Comparison of ENCODE assay signal across 9 cellular contexts in the genomic region with DNA sequence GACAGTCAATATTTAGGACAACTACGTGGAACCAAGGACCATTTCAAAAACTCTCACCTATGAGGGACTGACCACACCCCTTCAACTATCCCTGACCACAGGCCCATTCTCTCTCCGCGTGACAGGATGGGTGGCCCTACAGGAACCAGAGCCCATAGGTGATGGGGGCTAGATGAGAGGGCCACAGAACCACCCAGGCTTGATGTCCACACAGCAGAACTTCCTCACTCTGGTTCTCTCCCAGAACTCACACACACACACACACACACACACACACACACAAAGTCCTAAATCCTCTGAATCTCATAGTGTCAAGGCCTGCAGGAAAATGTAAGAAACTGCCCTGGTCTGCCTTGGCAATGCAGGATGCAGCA. TPM values are rescaled to one million over a fixed set of nuclear protein-coding genes. Genes with fewer than 3 reads are reported as not detected.
A peak's percentile ranks its signal among the peaks of the same experiment; 100 is the strongest.
DNase-seq lines count a peak whose midpoint lies in the region; ATAC-seq and TF ChIP-seq lines count a peak whose summit lies in the region.
"Had no signal": no experiment of that assay in that cellular context is flagged by ENCODE, and none has a peak within 500 bp of the region (broad histone marks: within the 10 kb centered on the region; RNA-seq: fewer than 3 reads in every experiment).

No MANE protein-coding gene starts in this region.

- peak overlapping the region; percentile 81 for H3K4me3 Mint-ChIP-seq in CD8-positive, alpha-beta T cell
- H3K4me3 Mint-ChIP-seq in neural progenitor cell = peak overlapping the region; percentile 89

- POLR2A ChIA-PET in CD8-positive, alpha-beta T cell (lab: Charles Lee) = interaction anchor here (0.7 to 2.9 kb wide), 5 partner anchors 14 to 537 kb away, joined by 3 to 9 read pairs (median 3); partner anchors contain the start of genes CFAP20, KATNB1 and POLR2C
- POLR2A ChIA-PET in HEK293T (lab: Yijun Ruan, JAX) = interaction anchor here (1.1 to 1.2 kb wide), 2 partner anchors 130 to 263 kb away, joined by 3 to 4 read pairs; partner anchors contain the start of genes CFAP20 and KATNB1

- peaks cover 20% of the 10 kb centered on the region for H3K36me3 ChIP-seq in CD8-positive, alpha-beta T cell (ENCODE audit: insufficient read depth, low read length)
- H3K36me3 ChIP-seq in OCI-LY3 (replicated peaks; ENCODE audit: low read depth, low read length) = peaks cover 3% of the 10 kb centered on the region
- H3K36me3 ChIP-seq in effector memory CD4-positive, alpha-beta T cell (ENCODE audit: control insufficient read depth, insufficient read depth, low read length) = peaks cover 28% of the 10 kb centered on the region
- H3K36me3 ChIP-seq in neural progenitor cell = no peaks in the 10 kb centered on the region

- H3K27me3 ChIP-seq in CD8-positive, alpha-beta T cell (ENCODE audit: insufficient read depth, low read length) = no peaks in the 10 kb centered on the region
- no peaks in the 10 kb centered on the region for H3K27me3 ChIP-seq in OCI-LY3 (ENCODE audit: low read depth, low read length)
- no peaks in the 10 kb centered on the region for H3K27me3 ChIP-seq in effector memory CD4-positive, alpha-beta T cell (replicated peaks; ENCODE audit: control insufficient read depth, insufficient read depth, low read length, poor library complexity, severe bottlenecking)
- no peaks in the 10 kb centered on the region for H3K27me3 ChIP-seq in neural progenitor cell

- H3K9me3 Mint-ChIP-seq in CD8-positive, alpha-beta T cell = no peaks in the 10 kb centered on the region
- H3K9me3 Mint-ChIP-seq in neural progenitor cell = no peaks in the 10 kb centered on the region

- peaks cover 3% of the 10 kb centered on the region; the same call in 1 of the 2 replicates for H3K79me2 ChIP-seq in OCI-LY3 (ENCODE audit: low read length)
- no peaks in the 10 kb centered on the region for H3K79me2 ChIP-seq in neural progenitor cell (ENCODE audit: low read depth)

- peaks cover 64% of the 10 kb centered on the region for H3K4me1 ChIP-seq in CD8-positive, alpha-beta T cell (ENCODE audit: insufficient read depth, low read length)
- H3K4me1 ChIP-seq in OCI-LY3 (ENCODE audit: low read length) (peaks cover 17% of the 10 kb centered on the region), neural progenitor cell (peaks cover 8% of the 10 kb centered on the region)
- peaks cover 70% of the 10 kb centered on the region for H3K4me1 ChIP-seq in effector memory CD4-positive, alpha-beta T cell (ENCODE audit: control insufficient read depth, insufficient read depth, low read length, poor library complexity, severe bottlenecking)

- H3K36me3 Mint-ChIP-seq in CD8-positive, alpha-beta T cell = peaks cover 49% of the 10 kb centered on the region
- H3K36me3 Mint-ChIP-seq in neural progenitor cell = peaks cover 7% of the 10 kb centered on the region

- H3K9me3 ChIP-seq in CD8-positive, alpha-beta T cell (ENCODE audit: low read length) = no peaks in the 10 kb centered on the region
- H3K9me3 ChIP-seq in OCI-LY3 (ENCODE audit: insufficient read depth, low read length) (no peaks in the 10 kb centered on the region), neural progenitor cell (ENCODE audit: low read depth) (no peaks in the 10 kb centered on the region)
- H3K9me3 ChIP-seq in effector memory CD4-positive, alpha-beta T cell (ENCODE audit: control insufficient read depth, low read length) = no peaks in the 10 kb centered on the region

- peak overlapping the region; percentile 80 for H3K27ac Mint-ChIP-seq in CD8-positive, alpha-beta T cell
- H3K27ac Mint-ChIP-seq in neural progenitor cell = no peak overlapping the region

- peak overlapping the region; percentile 61 for H3K27ac ChIP-seq in CD8-positive, alpha-beta T cell (ENCODE audit: low read depth, low read length)
- H3K27ac ChIP-seq in OCI-LY3 (ENCODE audit: low read length) (no peak overlapping the region), neural progenitor cell (no peak overlapping the region)
- peak overlapping the region; percentile 58 for H3K27ac ChIP-seq in effector memory CD4-positive, alpha-beta T cell (ENCODE audit: insufficient read depth, low read length, poor library complexity, severe bottlenecking)

- H4K20me1 ChIP-seq in OCI-LY3 (ENCODE audit: insufficient read depth, low read length) (peaks cover 4% of the 10 kb centered on the region; the same call in 1 of the 2 replicates), neural progenitor cell (ENCODE audit: low read depth) (peaks cover 26% of the 10 kb centered on the region)

- H2AFZ ChIP-seq in OCI-LY3 (ENCODE audit: low read depth, low read length) = no peak overlapping the region
- no peak overlapping the region for H2AFZ ChIP-seq in neural progenitor cell (replicated peaks)

- peaks cover 23% of the 10 kb centered on the region for H3F3A ChIP-seq in neural progenitor cell (ENCODE audit: low read depth)

- peak overlapping the region; percentile 40 for H3K4me3 ChIP-seq in CD8-positive, alpha-beta T cell (ENCODE audit: low read depth, low read length)
- H3K4me3 ChIP-seq in OCI-LY3 (ENCODE audit: low read length) (0 out of 2 replicates have a peak overlapping the region, but pooled peaks have one; percentile 92), neural progenitor cell (peak overlapping the region; percentile 62)
- H3K4me3 ChIP-seq in effector memory CD4-positive, alpha-beta T cell (ENCODE audit: insufficient read depth, low read depth, low read length, poor library complexity, severe bottlenecking) = no peak overlapping the region

- no peak for TF ChIP-seq CTCF in CD8-positive, alpha-beta T cell (IDR thresholded peaks at IDR 0.05)
- TF ChIP-seq CTCF in OCI-LY3 (IDR thresholded peaks at IDR 0.05; ENCODE audit: low read depth, low read length) = no peak
- no peak for TF ChIP-seq CTCF in neural progenitor cell (IDR thresholded peaks at IDR 0.05)

- intact Hi-C loops in CD8-positive, alpha-beta T cell (cut with DNase I, micrococcal nuclease) = no loop called here
- intact Hi-C loops in posterior vena cava (cut with DNase I) = loop anchor here in 1 of 2 donors (10.0 kb wide), 1 partner anchor 234 kb away; no protein-coding TSS in a partner anchor

- peak overlapping the region; percentile 88 for H3K4me2 ChIP-seq in OCI-LY3 (ENCODE audit: low read length)
- H3K4me2 ChIP-seq in neural progenitor cell = peak overlapping the region; percentile 90

- H3K4me1 Mint-ChIP-seq in CD8-positive, alpha-beta T cell (ENCODE audit: low read depth) = peaks cover 62% of the 10 kb centered on the region
- peaks cover 28% of the 10 kb centered on the region for H3K4me1 Mint-ChIP-seq in neural progenitor cell

- peak overlapping the region; percentile 78; the same call in 1 of the 2 replicates for H3K9ac ChIP-seq in OCI-LY3 (ENCODE audit: low read length)
- no peak overlapping the region for H3K9ac ChIP-seq in neural progenitor cell

- H3K27me3 Mint-ChIP-seq in CD8-positive, alpha-beta T cell (ENCODE audit: low read depth) = no peaks in the 10 kb centered on the region
- peaks cover 5% of the 10 kb centered on the region for H3K27me3 Mint-ChIP-seq in neural progenitor cell (ENCODE audit: insufficient read depth, low read depth)

- no peak for DNase-seq in CD8-positive, alpha-beta T cell
- DNase-seq in effector memory CD4-positive, alpha-beta T cell = no peak
- DNase-seq in neural progenitor cell (ENCODE audit: low spot score) (no peak), HEK293T (ENCODE audit: extremely low spot score) (no peak), posterior vena cava (ENCODE audit: low spot score) (no peak)
- no peak for DNase-seq in stimulated activated CD4-positive, alpha-beta T cell treated with anti-CD3 and anti-CD28 coated beads, Interleukin-15, amount 100 ng/mL, for 24 hours
- DNase-seq: NCI-H1048 had no signal

- no peak for ATAC-seq in CD8-positive, alpha-beta T cell
- ATAC-seq in activated CD4-positive, CD25-positive, alpha-beta regulatory T cell treated with anti-CD3 and anti-CD28 coated beads, Interleukin-2, amount 50 U/mL, for 24 hours = no peak

- CTCF ChIA-PET in CD8-positive, alpha-beta T cell (lab: Charles Lee) = interaction anchor here (1.3 to 10.1 kb wide), 5 partner anchors 11 to 422 kb away, joined by 3 to 143 read pairs (median 8); no protein-coding TSS in a partner anchor
- CTCF ChIA-PET in HEK293T (lab: Yijun Ruan, JAX) = interaction anchor here (0.9 kb wide), 2 partner anchors 67 to 100 kb away, joined by 3 read pairs; no protein-coding TSS in a partner anchor

TF ChIP-seq in HEK293T, 16 proteins besides CTCF, POLR2A, EP300 and RAD21 (continues in another document):
- TF ChIP-seq CTBP1 (IDR thresholded peaks at IDR 0.05; ENCODE audit: borderline replicate concordance) (no peak), SP1 (IDR thresholded peaks at IDR 0.05) (no peak), LEF1 (IDR thresholded peaks at IDR 0.05; ENCODE audit: borderline replicate concordance) (no peak), BHLHE40 (IDR thresholded peaks at IDR 0.05; ENCODE audit: borderline replicate concordance) (no peak), ELF4 (IDR thresholded peaks at IDR 0.05) (no peak), TARDBP (IDR thresholded peaks at IDR 0.05) (no peak), PKNOX1 (IDR thresholded peaks at IDR 0.05) (no peak), FOXA1 (IDR thresholded peaks at IDR 0.05) (no peak), FOXK2 (IDR thresholded peaks at IDR 0.05) (no peak), HDGF (IDR thresholded peaks at IDR 0.05; ENCODE audit: borderline replicate concordance) (no peak), FOXM1 (IDR thresholded peaks at IDR 0.05; ENCODE audit: borderline replicate concordance) (no peak), NFRKB (IDR thresholded peaks at IDR 0.05) (no peak), ZNF384 (IDR thresholded peaks at IDR 0.05) (no peak), L3MBTL2 (conservative IDR thresholded peaks at IDR 0.05) (no peak), ARNT (IDR thresholded peaks at IDR 0.05) (no peak)

RNA-seq across cellular contexts. Expression of gene ZNF319, which starts 1.5 kb away (rescaled TPM):
- 1 to 10 TPM; 8.0 to 9.4 TPM for total RNA-seq in CD8-positive, alpha-beta T cell
- total RNA-seq in neural progenitor cell (ENCODE audit: low replicate concordance) (1.4 and 5.5 TPM in 2 replicates), posterior vena cava (1 to 10 TPM; 7.1 to 7.5 TPM)

RNA-seq across cellular contexts. Expression of gene USB1, which starts 2.2 kb away (rescaled TPM):
- 10 to 100 TPM; 24.7 to 27.9 TPM for total RNA-seq in CD8-positive, alpha-beta T cell
- 14.9 and 24.5 TPM in 2 replicates for total RNA-seq in neural progenitor cell (ENCODE audit: low replicate concordance)
- total RNA-seq in posterior vena cava = 10 to 100 TPM; 34.1 to 39.0 TPM

RNA-seq across cellular contexts. Expression of gene MMP15, which starts 26.6 kb away (rescaled TPM):
- total RNA-seq in CD8-positive, alpha-beta T cell = under 1 TPM; 0.19 to 0.92 TPM
- total RNA-seq in neural progenitor cell (ENCODE audit: low replicate concordance) = 7.2 and 26.0 TPM in 2 replicates
- total RNA-seq in posterior vena cava = 1 to 10 TPM; 4.4 to 5.8 TPM

RNA-seq across cellular contexts. Expression of gene CNGB1, which starts 28.1 kb away (rescaled TPM):
- total RNA-seq in CD8-positive, alpha-beta T cell = not detected
- total RNA-seq in neural progenitor cell (ENCODE audit: low replicate concordance) (not detected in 2 replicates), posterior vena cava (not detected)

Comparison
In these comparisons a context has a peak if more than half of its experiments do, and no peak if none do; other contexts are left out.
1. H3K27ac ChIP-seq: peak in CD8-positive, alpha-beta T cell (single experiment) and effector memory CD4-positive, alpha-beta T cell (single experiment); none in OCI-LY3 (single experiment) and neural progenitor cell (single experiment).